8 cellular contexts compared by ENCODE assay signal in the genomic region with DNA sequence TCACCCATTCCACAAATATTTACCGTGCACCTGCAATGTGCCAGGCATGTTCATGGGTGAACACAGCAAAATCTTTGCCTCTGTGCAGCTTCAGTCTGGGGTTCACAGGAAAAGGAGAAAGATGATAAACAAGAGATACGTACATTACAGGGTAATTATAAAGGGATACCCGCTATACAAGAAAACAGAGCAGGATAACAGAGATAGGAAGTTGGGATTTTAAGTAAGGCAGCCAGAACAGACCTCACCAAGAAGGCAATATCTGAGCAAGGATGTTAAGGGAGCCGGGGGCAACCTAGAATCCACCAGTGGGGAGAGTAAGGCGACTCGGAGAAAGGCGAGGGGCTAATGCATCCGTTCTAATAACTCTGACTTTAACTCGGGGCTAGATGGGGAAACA. TPM values are rescaled to one million over a fixed set of nuclear protein-coding genes. Genes with fewer than 3 reads are reported as not detected.
A peak's percentile ranks its signal among the peaks of the same experiment; 100 is the strongest.
DNase-seq lines count a peak whose midpoint lies in the region; ATAC-seq, FAIRE-seq and TF ChIP-seq lines count a peak whose summit lies in the region.

No MANE protein-coding gene starts in this region.

- H3K36me3 ChIP-seq in kidney epithelial cell (ENCODE audit: control insufficient read depth, insufficient read depth, low read length), result no peaks in the 10 kb centered on the region
- no peaks in the 10 kb centered on the region for H3K36me3 ChIP-seq in tibial artery

- peak overlapping the region; percentile 80 for H3K4me3 Mint-ChIP-seq in activated naive CD8-positive, alpha-beta T cell treated with anti-CD3 and anti-CD28 coated beads, Interleukin-2, amount 10 ng/mL, durations not matched to agents 7 days and 5 days

- no peak for TF ChIP-seq CTCF in kidney epithelial cell (IDR thresholded peaks at IDR 0.05; ENCODE audit: insufficient read depth, low read length, poor library complexity, severe bottlenecking)
- TF ChIP-seq CTCF in tibial artery (IDR thresholded peaks at IDR 0.05), result no peak

- FAIRE-seq in GM12891 (lab: Jason Lieb, UNC), result peak; percentile 9

- peak overlapping the region; percentile 49 for H3K4me3 ChIP-seq in kidney epithelial cell (ENCODE audit: low read depth, low read length)
- peak overlapping the region; percentile 74 to 93 for H3K4me3 ChIP-seq in tibial artery

- H3K9me3 Mint-ChIP-seq in activated naive CD8-positive, alpha-beta T cell treated with anti-CD3 and anti-CD28 coated beads, Interleukin-2, amount 10 ng/mL, durations not matched to agents 7 days and 5 days, result no peaks in the 10 kb centered on the region

- no peaks in the 10 kb centered on the region for H3K27me3 Mint-ChIP-seq in activated naive CD8-positive, alpha-beta T cell treated with anti-CD3 and anti-CD28 coated beads, Interleukin-2, amount 10 ng/mL, durations not matched to agents 7 days and 5 days

- H3K27me3 ChIP-seq in kidney epithelial cell (ENCODE audit: control insufficient read depth, insufficient read depth, low read length) (no peaks in the 10 kb centered on the region), tibial artery (no peaks in the 10 kb centered on the region)

- peaks cover 10% of the 10 kb centered on the region for H3K36me3 Mint-ChIP-seq in activated naive CD8-positive, alpha-beta T cell treated with anti-CD3 and anti-CD28 coated beads, Interleukin-2, amount 10 ng/mL, durations not matched to agents 7 days and 5 days

- H3K4me1 Mint-ChIP-seq in activated naive CD8-positive, alpha-beta T cell treated with anti-CD3 and anti-CD28 coated beads, Interleukin-2, amount 10 ng/mL, durations not matched to agents 7 days and 5 days, result peaks cover 32% of the 10 kb centered on the region

- TF ChIP-seq POLR2A in GM12891 (IDR thresholded peaks at IDR 0.05; ENCODE audit: low read depth, low read length), result no peak

- peak overlapping the region; percentile 95 for H3K27ac Mint-ChIP-seq in activated naive CD8-positive, alpha-beta T cell treated with anti-CD3 and anti-CD28 coated beads, Interleukin-2, amount 10 ng/mL, durations not matched to agents 7 days and 5 days

- ATAC-seq in HG03135 (IDR thresholded peaks at IDR 0.05; ENCODE audit: unreplicated experiment), result peak; percentile 1
- ATAC-seq in activated naive CD8-positive, alpha-beta T cell treated with anti-CD3 and anti-CD28 coated beads, Interleukin-2, amount 10 ng/mL, durations not matched to agents 7 days and 5 days (ENCODE audit: low read depth), result no peak
- ATAC-seq in HG03439 (IDR thresholded peaks at IDR 0.05; ENCODE audit: unreplicated experiment), result no peak

- no peaks in the 10 kb centered on the region for H3K9me3 ChIP-seq in tibial artery

- H3K4me1 ChIP-seq in tibial artery, result peaks cover 0 to 36% (median 17%) of the 10 kb centered on the region in 4 donors

- intact Hi-C loops in tibial artery (cut with DNase I; ENCODE audit: low total_unique reads), result loop anchor here (10.0 kb wide), 2 partner anchors 203 to 1823 kb away; partner anchors contain the start of gene KLF4

- H3K27ac ChIP-seq in tibial artery, result peak overlapping the region; percentile 82 to 97

- POLR2A ChIA-PET in activated naive CD8-positive, alpha-beta T cell treated with anti-CD3 and anti-CD28 coated beads, Interleukin-2, amount 10 ng/mL, durations not matched to agents 7 days and 5 days (lab: Charles Lee), result interaction anchor here (2.1 kb wide), 1 partner anchor 59 kb away, joined by 7 read pairs; no protein-coding TSS in a partner anchor

- no peak for DNase-seq in GM12891 (ENCODE audit: insufficient read length, low spot score)
- DNase-seq in activated naive CD8-positive, alpha-beta T cell treated with anti-CD3 and anti-CD28 coated beads, Interleukin-2, amount 10 ng/mL, durations not matched to agents 7 days and 5 days, result no peak
- no peak for DNase-seq in kidney epithelial cell (ENCODE audit: low read depth)
- DNase-seq in tibial artery, result no peak
- no peak for DNase-seq in NCI-H1694 (lab: John Stamatoyannopoulos, UW)
- DNase-seq in ecto neural progenitor cell (ENCODE audit: low spot score), result no peak

TF ChIP-seq in GM12891, 5 proteins besides CTCF, POLR2A, EP300 and RAD21:
- TF ChIP-seq PAX5 (IDR thresholded peaks at IDR 0.05; ENCODE audit: insufficient read depth, low read length, severe bottlenecking) (no peak), POLR2AphosphoS5 (IDR thresholded peaks at IDR 0.05; ENCODE audit: low read depth, low read length) (no peak), SPI1 (IDR thresholded peaks at IDR 0.05; ENCODE audit: low read depth, low read length) (no peak), POU2F2 (IDR thresholded peaks at IDR 0.05; ENCODE audit: low read depth, low read length) (no peak), TAF1 (IDR thresholded peaks at IDR 0.05; ENCODE audit: low read depth, low read length) (no peak)

RNA-seq across cellular contexts. Expression of gene RAD23B, which starts 0.8 kb away (rescaled TPM):
- polyA plus RNA-seq in GM12891 (2012; ENCODE audit: low read depth, missing spikeins), result 48.3 TPM
- total RNA-seq in activated naive CD8-positive, alpha-beta T cell treated with anti-CD3 and anti-CD28 coated beads, Interleukin-2, amount 10 ng/mL, durations not matched to agents 7 days and 5 days, result 10 to 100 TPM; 86.4 to 86.7 TPM
- 76.0 and 113 TPM in 2 replicates for total RNA-seq in kidney epithelial cell
